Comparison of ENCODE assay signal across 13 cellular contexts in genomic region chr7:38453826-38454225, GRCh38.
DNase-seq lines count a peak whose midpoint lies in the region.
"Had no signal": no experiment of that assay in that cellular context is flagged by ENCODE, and none has a peak within 500 bp of the region (broad histone marks: within the 10 kb centered on the region; RNA-seq: fewer than 3 reads in every experiment).

No MANE protein-coding gene starts in this region.

- DNase-seq in DMS 273 (lab: John Stamatoyannopoulos, UW; ENCODE audit: unreplicated experiment) (peak; percentile 48), DMS 273 treated with DMSO at 0.1 percent for 48 hours (lab: John Stamatoyannopoulos, UW) (no peak), G401 (ENCODE audit: low spot score) (peak; percentile 72), cerebellar cortex (ENCODE audit: low spot score) (peak; percentile 62), NCI-H1417 (lab: John Stamatoyannopoulos, UW) (no peak)
- no peak for DNase-seq in activated CD8-positive, alpha-beta memory T cell treated with anti-CD3 and anti-CD28 coated beads, Interleukin-2, amount 50 U/mL, for 4 hours
- DNase-seq: AML-193; Caco-2; Calu3; CD4-positive, alpha-beta T cell; CD8-positive, alpha-beta T cell; DMS79 treated with DMSO at 0.1 percent for 48 hours; GDM1 had no signal

- in situ Hi-C loops in G401 (cut with HindIII; ENCODE audit: low sequenced_read_pairs), result no loop called here

Comparison
In these comparisons a context has a peak if more than half of its experiments do, and no peak if none do; other contexts are left out.
1. DNase-seq: peak in DMS 273 (single experiment), G401 (single experiment) and cerebellar cortex (single experiment); none in DMS 273 treated with DMSO at 0.1 percent for 48 hours (single experiment), NCI-H1417 (0 of 3) and activated CD8-positive, alpha-beta memory T cell treated with anti-CD3 and anti-CD28 coated beads, Interleukin-2, amount 50 U/mL, for 4 hours (single experiment).